ENCODE assay signal across 20 cellular contexts in the genomic region with DNA sequence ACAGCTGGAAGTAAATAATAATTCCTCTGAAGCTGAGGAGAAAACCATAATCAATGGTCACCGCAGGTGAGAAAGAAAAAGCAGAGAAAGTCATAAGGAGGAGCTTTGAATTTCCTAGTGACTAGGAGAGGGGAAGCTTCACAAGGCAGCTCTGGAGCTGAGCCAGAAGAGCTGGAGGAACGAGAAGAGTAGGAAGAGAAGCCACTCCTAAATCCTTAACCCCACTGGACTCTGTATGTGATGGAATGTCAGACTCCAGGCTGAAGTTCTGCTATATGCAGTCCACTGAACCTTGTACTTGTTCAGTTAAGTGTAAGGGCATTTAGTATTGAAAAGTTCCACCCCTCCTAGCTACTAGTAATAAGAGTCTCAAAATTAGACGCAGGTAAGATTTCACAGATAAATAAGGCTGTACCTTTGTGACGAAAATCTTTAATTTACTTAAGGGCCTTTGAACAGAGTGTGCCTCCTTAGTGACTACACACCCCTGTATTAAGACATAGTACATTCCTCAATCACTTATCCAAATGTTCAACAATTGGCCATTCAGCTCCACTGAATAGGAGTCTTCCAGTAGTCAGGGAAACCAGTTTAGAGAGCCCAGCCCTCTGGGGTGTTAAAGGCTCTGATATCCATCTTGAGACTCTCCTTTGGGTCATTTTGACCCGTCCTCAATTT.
DNase-seq lines count a peak whose midpoint lies in the region; ATAC-seq, FAIRE-seq and TF ChIP-seq lines count a peak whose summit lies in the region.
"Had no signal": no experiment of that assay in that cellular context is flagged by ENCODE, and none has a peak within 500 bp of the region (broad histone marks: within the 10 kb centered on the region; RNA-seq: fewer than 3 reads in every experiment).

No MANE protein-coding gene starts in this region.

- FAIRE-seq in endometrium (lab: Jason Lieb, UNC): peak; percentile 26
- FAIRE-seq: GM19239 had no signal

- no peaks in the 10 kb centered on the region for H3K9me2 ChIP-seq in PC-3 (replicated peaks; ENCODE audit: low read length)

- 0 out of 2 replicates have a peak overlapping the region, but pooled peaks have one; percentile 4 for H3K4me2 ChIP-seq in PC-3 (ENCODE audit: low read length)
- H3K4me2 ChIP-seq: GM23338 had no signal

- H2AFZ ChIP-seq in PC-3 (ENCODE audit: low read length): 0 out of 2 replicates have a peak overlapping the region, but pooled peaks have one; percentile 22
- H2AFZ ChIP-seq: GM23338 had no signal

- TF ChIP-seq POLR2A in sigmoid colon (IDR thresholded peaks at IDR 0.05): no peak

- H3K27ac ChIP-seq in PC-3 (ENCODE audit: low read length): no peak overlapping the region
- H3K27ac ChIP-seq in upper lobe of right lung: no peak overlapping the region
- H3K27ac ChIP-seq in sigmoid colon: no peak overlapping the region
- H3K27ac ChIP-seq: heart right ventricle, WERI-Rb-1 had no signal

- no peaks in the 10 kb centered on the region for H3F3A ChIP-seq in PC-3 (ENCODE audit: low read length, unreplicated experiment)

- H3K4me1 ChIP-seq in PC-3 (ENCODE audit: insufficient read depth, low read length): no peaks in the 10 kb centered on the region
- no peaks in the 10 kb centered on the region for H3K4me1 ChIP-seq in upper lobe of right lung
- H3K4me1 ChIP-seq in sigmoid colon: no peaks in the 10 kb centered on the region

- H3K27me3 ChIP-seq in PC-3 (ENCODE audit: low read length) (no peaks in the 10 kb centered on the region), upper lobe of right lung (no peaks in the 10 kb centered on the region), sigmoid colon (no peaks in the 10 kb centered on the region)
- H3K27me3 ChIP-seq: heart right ventricle had no signal

- no peaks in the 10 kb centered on the region for H3K9me3 ChIP-seq in PC-3 (ENCODE audit: low read length)
- no peaks in the 10 kb centered on the region for H3K9me3 ChIP-seq in upper lobe of right lung
- peaks cover 0 to 3% (median 1%) of the 10 kb centered on the region in 4 donors for H3K9me3 ChIP-seq in sigmoid colon

- peak; percentile 52 for DNase-seq in PC-3
- DNase-seq in midbrain (lab: John Stamatoyannopoulos, UW): peak; percentile 33
- peak; percentile 63 for DNase-seq in upper lobe of right lung
- no peak for DNase-seq in NCI-H2171 (lab: John Stamatoyannopoulos, UW)
- no peak for DNase-seq in sigmoid colon
- DNase-seq in stimulated activated CD4-positive, alpha-beta T cell treated with anti-CD3 and anti-CD28 coated beads, Interleukin-15, amount 100 ng/mL, for 24 hours: no peak
- DNase-seq: activated CD4-positive, alpha-beta memory T cell treated with anti-CD3 and anti-CD28 coated beads for 36 hours; activated naive CD4-positive, alpha-beta T cell; AML-193; cerebellar nuclear complex; heart right ventricle; NCI-H1105 treated with DMSO at 0.1 percent for 48 hours; NCI-H2081 treated with DMSO at 0.1 percent for 48 hours; NCI-H526 treated with DMSO at 0.1 percent for 48 hours; T-helper 2 cell; WERI-Rb-1 had no signal

- H3K79me2 ChIP-seq in PC-3 (ENCODE audit: low read length): no peaks in the 10 kb centered on the region

- BruUV-seq in PC-3 (replicated peaks; lab: Mats Ljungman, UMichigan): no TSS peak

- POLR2A ChIA-PET in PC-3 (lab: Charles Lee; ENCODE audit: unreplicated experiment): no interaction called here

- H3K9ac ChIP-seq in PC-3 (ENCODE audit: low read length): no peak overlapping the region

- no peaks in the 10 kb centered on the region for H4K20me1 ChIP-seq in PC-3 (ENCODE audit: low read length)

- CTCF ChIA-PET in PC-3 (lab: Charles Lee): no interaction called here

- peak; percentile 33; the same call in 1 of the 2 replicates for ATAC-seq in PC-3
- peak; percentile 92 for ATAC-seq in upper lobe of right lung
- ATAC-seq: GM23338; stimulated activated effector memory CD8-positive, alpha-beta T cell treated with anti-CD3 and anti-CD28 coated beads, Interleukin-12 subunit alpha, Interleukin-12 subunit beta, amount 100 ng/mL, for 72 hours had no signal

- TF ChIP-seq CTCF in PC-3 (conservative IDR thresholded peaks at IDR 0.05; ENCODE audit: low read depth, low read length) (no peak), upper lobe of right lung (IDR thresholded peaks at IDR 0.05) (no peak), sigmoid colon (IDR thresholded peaks at IDR 0.05) (no peak)

- H3K36me3 ChIP-seq in PC-3 (ENCODE audit: low read depth, low read length) (no peaks in the 10 kb centered on the region), upper lobe of right lung (no peaks in the 10 kb centered on the region), sigmoid colon (no peaks in the 10 kb centered on the region)
- H3K36me3 ChIP-seq: heart right ventricle, WERI-Rb-1 had no signal

- H3K4me3 ChIP-seq in PC-3 (ENCODE audit: low read length) (no peak overlapping the region), upper lobe of right lung (no peak overlapping the region), sigmoid colon (no peak overlapping the region)
- H3K4me3 ChIP-seq: GM23338, heart right ventricle had no signal

- intact Hi-C loops in PC-3 (cut with micrococcal nuclease) (no loop called here), upper lobe of right lung (cut with DNase I) (no loop called here), sigmoid colon (cut with DNase I) (no loop called here)

- no peak for TF ChIP-seq EP300 in sigmoid colon (IDR thresholded peaks at IDR 0.05)

- WGBS in sigmoid colon, 2 donors: 29 to 60% methylated on average over 5 of the region's 5 CpGs

Comparison
In these comparisons a context has a peak if more than half of its experiments do, and no peak if none do; other contexts are left out.
1. DNase-seq: peak in PC-3 (single experiment), midbrain (single experiment) and upper lobe of right lung (single experiment); none in NCI-H2171 (single experiment), sigmoid colon (single experiment) and stimulated activated CD4-positive, alpha-beta T cell treated with anti-CD3 and anti-CD28 coated beads, Interleukin-15, amount 100 ng/mL, for 24 hours (single experiment).